ENCODE assay signal across 1 cellular context in genomic region chrX:317424-318067, GRCh38.
TF ChIP-seq lines count a peak whose summit lies in the region.

No MANE protein-coding gene starts in this region.

TF ChIP-seq in GM23338, 12 proteins besides CTCF, POLR2A, EP300 and RAD21 (continued from another document):
- TF ChIP-seq ZNF462 (CRISPR knock-in tag; IDR thresholded peaks at IDR 0.05) (no peak), ETS1 (IDR thresholded peaks at IDR 0.05) (no peak)
